8 cellular contexts compared by ENCODE assay signal in genomic region chr20:5119435-5120188, GRCh38. TPM values are rescaled to one million over a fixed set of nuclear protein-coding genes. Genes with fewer than 3 reads are reported as not detected.
A peak's percentile ranks its signal among the peaks of the same experiment; 100 is the strongest.
DNase-seq lines count a peak whose midpoint lies in the region; ATAC-seq and TF ChIP-seq lines count a peak whose summit lies in the region.

TSS of gene PCNA (minus strand) at chr20:5119958. CDS start at chr20:5119798, 160 bp downstream.

- DNase-seq in Ammon's horn (ENCODE audit: low spot score) = peak; percentile 99
- peak; percentile 93 for DNase-seq in GM19238 (ENCODE audit: insufficient read length, low spot score)
- DNase-seq in NCI-H524 (lab: John Stamatoyannopoulos, UW) = peak; percentile 95 to 99
- DNase-seq in activated CD4-positive, alpha-beta T cell treated with anti-CD3 and anti-CD28 coated beads for 36 hours = peak; percentile 99
- DNase-seq in choroid plexus epithelial cell (ENCODE audit: low read depth) = peak; percentile 98
- peak; percentile 88 for DNase-seq in kidney epithelial cell (ENCODE audit: low read depth)
- peak; percentile 96 to 97 for DNase-seq in stimulated activated CD4-positive, alpha-beta T cell treated with anti-CD3 and anti-CD28 coated beads, Interleukin-15, amount 100 ng/mL, for 48 hours (ENCODE audit: low read depth in 2 of 2)

- peak; percentile 90 for ATAC-seq in HG03442 (IDR thresholded peaks at IDR 0.05; ENCODE audit: unreplicated experiment)
- ATAC-seq in activated CD4-positive, alpha-beta T cell treated with anti-CD3 and anti-CD28 coated beads for 36 hours = peak; percentile 91

- CTCF ChIA-PET in activated CD4-positive, alpha-beta T cell treated with anti-CD3 and anti-CD28 coated beads for 36 hours (lab: Charles Lee) = interaction anchor here (0.8 to 2.5 kb wide), 4 partner anchors 19 to 397 kb away, joined by 3 to 10 read pairs (median 4); no protein-coding TSS in a partner anchor

- no peaks in the 10 kb centered on the region for H3K27me3 ChIP-seq in kidney epithelial cell (ENCODE audit: control insufficient read depth, insufficient read depth, low read length)

- POLR2A ChIA-PET in activated CD4-positive, alpha-beta T cell treated with anti-CD3 and anti-CD28 coated beads for 36 hours (lab: Charles Lee) = interaction anchor here (0.6 to 1.3 kb wide), 5 partner anchors 8 to 631 kb away, joined by 3 to 4 read pairs (median 4); no protein-coding TSS in a partner anchor

- intact Hi-C loops in activated CD4-positive, alpha-beta T cell treated with anti-CD3 and anti-CD28 coated beads for 36 hours (cut with DNase I, micrococcal nuclease) = loop anchor here (1.0 to 10.0 kb wide), 2 partner anchors 8 to 635 kb away; partner anchors contain the start of genes CDS2 (in 2 of the 2) and SHLD1 (in 1 of the 2)

- peak within 1 kb of the TSS; percentile 96 for H3K4me3 ChIP-seq in choroid plexus epithelial cell (ENCODE audit: low read depth, low read length)
- H3K4me3 ChIP-seq in kidney epithelial cell (ENCODE audit: low read depth, low read length) = peak within 1 kb of the TSS; percentile 73

- peaks cover 43% of the 10 kb centered on the region for H3K36me3 Mint-ChIP-seq in activated CD4-positive, alpha-beta T cell treated with anti-CD3 and anti-CD28 coated beads for 36 hours (ENCODE audit: low read depth)

- TF ChIP-seq CTCF in choroid plexus epithelial cell (conservative IDR thresholded peaks at IDR 0.05; ENCODE audit: low read depth, low read length) = no peak
- no peak for TF ChIP-seq CTCF in kidney epithelial cell (IDR thresholded peaks at IDR 0.05; ENCODE audit: insufficient read depth, low read length, poor library complexity, severe bottlenecking)

- no peaks in the 10 kb centered on the region for H3K36me3 ChIP-seq in kidney epithelial cell (ENCODE audit: control insufficient read depth, insufficient read depth, low read length)

- peaks cover 42% of the 10 kb centered on the region for H3K4me1 Mint-ChIP-seq in activated CD4-positive, alpha-beta T cell treated with anti-CD3 and anti-CD28 coated beads for 36 hours

- peak within 1 kb of the TSS; percentile 92 for H3K4me3 Mint-ChIP-seq in activated CD4-positive, alpha-beta T cell treated with anti-CD3 and anti-CD28 coated beads for 36 hours

- H3K27ac Mint-ChIP-seq in activated CD4-positive, alpha-beta T cell treated with anti-CD3 and anti-CD28 coated beads for 36 hours = peak within 1 kb of the TSS; percentile 98

- no peaks in the 10 kb centered on the region for H3K9me3 Mint-ChIP-seq in activated CD4-positive, alpha-beta T cell treated with anti-CD3 and anti-CD28 coated beads for 36 hours (ENCODE audit: low read depth)

- no peaks in the 10 kb centered on the region for H3K27me3 Mint-ChIP-seq in activated CD4-positive, alpha-beta T cell treated with anti-CD3 and anti-CD28 coated beads for 36 hours

RNA-seq across cellular contexts. Expression of gene PCNA, which starts in this region (rescaled TPM):
- 100 to 1,000 TPM; 494 to 576 TPM for total RNA-seq in activated CD4-positive, alpha-beta T cell treated with anti-CD3 and anti-CD28 coated beads for 36 hours
- 89.6 and 92.7 TPM in 2 replicates for total RNA-seq in kidney epithelial cell

Comparison
In these comparisons a context has a peak if more than half of its experiments do, and no peak if none do; other contexts are left out.
1. Peak in every context shown above with its lines: DNase-seq, ATAC-seq and H3K4me3 ChIP-seq.